Comparison of ENCODE assay signal across 15 cellular contexts in genomic region chr5:125093776-125094175, GRCh38.
A peak's percentile ranks its signal among the peaks of the same experiment; 100 is the strongest.
DNase-seq lines count a peak whose midpoint lies in the region; ATAC-seq and TF ChIP-seq lines count a peak whose summit lies in the region.
"Had no signal": no experiment of that assay in that cellular context is flagged by ENCODE, and none has a peak within 500 bp of the region (broad histone marks: within the 10 kb centered on the region; RNA-seq: fewer than 3 reads in every experiment).

No MANE protein-coding gene starts in this region.

- TF ChIP-seq CTCF in Calu3 (IDR thresholded peaks at IDR 0.05; ENCODE audit: unreplicated experiment) = no peak
- TF ChIP-seq CTCF in Panc1 (IDR thresholded peaks at IDR 0.05) = no peak
- no peak for TF ChIP-seq CTCF in hepatocyte (IDR thresholded peaks at IDR 0.05; ENCODE audit: poor library complexity)

- BruUV-seq in Calu3 (replicated peaks; lab: Mats Ljungman, UMichigan) = no TSS peak
- BruUV-seq in Panc1 (replicated peaks; lab: Mats Ljungman, UMichigan) = no TSS peak

- in situ Hi-C loops in Panc1 (cut with HindIII; ENCODE audit: low pct_unique_long_range_greater_than_20kb, low sequenced_read_pairs) = no loop called here

- H3K27me3 Mint-ChIP-seq in Calu3 (ENCODE audit: unreplicated experiment) = no peaks in the 10 kb centered on the region
- H3K27me3 Mint-ChIP-seq: stimulated activated naive CD8-positive, alpha-beta T cell treated with anti-CD3 and anti-CD28 coated beads, Interleukin-15, Interleukin-2, amounts not matched to agents 100 ng/mL and 50 ng/mL, for 24 hours had no signal

- H2AFZ ChIP-seq in hepatocyte = no peak overlapping the region

- no peak; the same call in 1 of the 2 replicates for ATAC-seq in Panc1

- H3K9me3 ChIP-seq in Panc1 (ENCODE audit: control insufficient read depth, insufficient read depth, low read depth, low read length) = peaks cover 9% of the 10 kb centered on the region; the same call in 1 of the 2 replicates
- H3K9me3 ChIP-seq in effector memory CD4-positive, alpha-beta T cell (ENCODE audit: control insufficient read depth, low read length) = no peaks in the 10 kb centered on the region
- H3K9me3 ChIP-seq in hepatocyte (ENCODE audit: low read depth) = no peaks in the 10 kb centered on the region

- H3K4me1 ChIP-seq in Panc1 (ENCODE audit: control insufficient read depth, insufficient read depth, low read length) = no peaks in the 10 kb centered on the region
- no peaks in the 10 kb centered on the region for H3K4me1 ChIP-seq in effector memory CD4-positive, alpha-beta T cell (ENCODE audit: control insufficient read depth, insufficient read depth, low read length, poor library complexity, severe bottlenecking)
- H3K4me1 ChIP-seq in hepatocyte (ENCODE audit: insufficient read depth) = no peaks in the 10 kb centered on the region

- CTCF ChIA-PET in Calu3 (lab: Charles Lee) = no interaction called here
- CTCF ChIA-PET in Panc1 (lab: Charles Lee) = no interaction called here

- H3K36me3 ChIP-seq in Panc1 (ENCODE audit: control insufficient read depth, insufficient read depth, low read length) (no peaks in the 10 kb centered on the region), hepatocyte (replicated peaks; ENCODE audit: insufficient read depth, low read depth) (no peaks in the 10 kb centered on the region)
- no peaks in the 10 kb centered on the region for H3K36me3 ChIP-seq in effector memory CD4-positive, alpha-beta T cell (ENCODE audit: control insufficient read depth, insufficient read depth, low read length)

- 93% methylated on average over 3 of the region's 3 CpGs for WGBS in hepatocyte (ENCODE audit: low lambda C conversion rate, missing lambda C conversion rate)

- no peaks in the 10 kb centered on the region for H4K20me1 ChIP-seq in hepatocyte (ENCODE audit: insufficient read depth, poor library complexity, severe bottlenecking)

- no peak overlapping the region for H3K4me2 ChIP-seq in hepatocyte

- DNase-seq in Calu3 = no peak
- DNase-seq in Panc1 (ENCODE audit: low read depth, low spot score) = peak; percentile 27
- DNase-seq in epithelial cell of prostate (ENCODE audit: low read depth, low spot score) = peak; percentile 41
- peak; percentile 23 for DNase-seq in myocyte (ENCODE audit: low read depth)
- no peak for DNase-seq in effector memory CD4-positive, alpha-beta T cell
- no peak for DNase-seq in NCI-H1105 (lab: John Stamatoyannopoulos, UW)
- DNase-seq in central memory CD4-positive, alpha-beta T cell = no peak
- DNase-seq in hepatocyte (ENCODE audit: low spot score) = no peak
- DNase-seq: activated CD4-positive, CD25-positive, alpha-beta regulatory T cell treated with anti-CD3 and anti-CD28 coated beads, Interleukin-2, amount 50 U/mL, for 72 hours; activated gamma-delta T cell; COR-L47; dorsolateral prefrontal cortex; nephron progenitor cell; stimulated activated CD4-positive, alpha-beta T cell treated with anti-CD3 and anti-CD28 coated beads, Interleukin-1b, Interleukin-23, amount 100 ng/mL, for 48 hours had no signal

- no peak overlapping the region for H3K4me3 ChIP-seq in Panc1 (ENCODE audit: low read depth in 2 of 2, low read length in 2 of 2)
- H3K4me3 ChIP-seq in effector memory CD4-positive, alpha-beta T cell (ENCODE audit: insufficient read depth, low read depth, low read length, poor library complexity, severe bottlenecking) = no peak overlapping the region
- H3K4me3 ChIP-seq in hepatocyte = no peak overlapping the region
- H3K4me3 ChIP-seq: dorsolateral prefrontal cortex had no signal

- no peaks in the 10 kb centered on the region for H3K36me3 Mint-ChIP-seq in Calu3 (ENCODE audit: insufficient read depth, unreplicated experiment)

- POLR2A ChIA-PET in Panc1 (lab: Charles Lee) = no interaction called here

- peaks cover 11% of the 10 kb centered on the region for H3K4me1 Mint-ChIP-seq in Calu3 (ENCODE audit: low read depth, unreplicated experiment)

- no peak overlapping the region for H3K4me3 Mint-ChIP-seq in Calu3 (ENCODE audit: low read depth, unreplicated experiment)
- H3K4me3 Mint-ChIP-seq: nephron progenitor cell; stimulated activated naive CD8-positive, alpha-beta T cell treated with anti-CD3 and anti-CD28 coated beads, Interleukin-15, Interleukin-2, amounts not matched to agents 100 ng/mL and 50 ng/mL, for 24 hours had no signal

- H3K27ac ChIP-seq in Panc1 (ENCODE audit: low read length) (no peak overlapping the region), epithelial cell of prostate (peak overlapping the region; percentile 87), hepatocyte (no peak overlapping the region)
- H3K27ac ChIP-seq in effector memory CD4-positive, alpha-beta T cell (ENCODE audit: insufficient read depth, low read length, poor library complexity, severe bottlenecking) = no peak overlapping the region
- H3K27ac ChIP-seq: dorsolateral prefrontal cortex had no signal

- H3K27me3 ChIP-seq in Panc1 (ENCODE audit: control insufficient read depth, insufficient read depth, low read length) (no peaks in the 10 kb centered on the region), hepatocyte (no peaks in the 10 kb centered on the region)
- no peaks in the 10 kb centered on the region for H3K27me3 ChIP-seq in effector memory CD4-positive, alpha-beta T cell (replicated peaks; ENCODE audit: control insufficient read depth, insufficient read depth, low read length, poor library complexity, severe bottlenecking)
- H3K27me3 ChIP-seq: dorsolateral prefrontal cortex had no signal

- no peaks in the 10 kb centered on the region for H3K9me2 ChIP-seq in hepatocyte (replicated peaks; ENCODE audit: insufficient read depth)

- intact Hi-C loops in Calu3 (cut with micrococcal nuclease; ENCODE audit: unreplicated experiment) (no loop called here), Panc1 (cut with micrococcal nuclease; ENCODE audit: unreplicated experiment) (no loop called here)

- peaks cover 6% of the 10 kb centered on the region for H3K9me3 Mint-ChIP-seq in Calu3 (ENCODE audit: low read depth, unreplicated experiment)

- peak overlapping the region; percentile 54 for H3K27ac Mint-ChIP-seq in Calu3 (ENCODE audit: unreplicated experiment)
- H3K27ac Mint-ChIP-seq: nephron progenitor cell; stimulated activated naive CD8-positive, alpha-beta T cell treated with anti-CD3 and anti-CD28 coated beads, Interleukin-15, Interleukin-2, amounts not matched to agents 100 ng/mL and 50 ng/mL, for 24 hours had no signal

- no peaks in the 10 kb centered on the region for H3K79me2 ChIP-seq in hepatocyte

Comparison
In these comparisons a context has a peak if more than half of its experiments do, and no peak if none do; other contexts are left out.
1. DNase-seq: peak in Panc1 (single experiment), epithelial cell of prostate (single experiment) and myocyte (single experiment); none in Calu3 (single experiment), effector memory CD4-positive, alpha-beta T cell (0 of 3), NCI-H1105 (single experiment), central memory CD4-positive, alpha-beta T cell (single experiment) and hepatocyte (single experiment).